Comparison of ENCODE assay signal across 25 cellular contexts in the genomic region with DNA sequence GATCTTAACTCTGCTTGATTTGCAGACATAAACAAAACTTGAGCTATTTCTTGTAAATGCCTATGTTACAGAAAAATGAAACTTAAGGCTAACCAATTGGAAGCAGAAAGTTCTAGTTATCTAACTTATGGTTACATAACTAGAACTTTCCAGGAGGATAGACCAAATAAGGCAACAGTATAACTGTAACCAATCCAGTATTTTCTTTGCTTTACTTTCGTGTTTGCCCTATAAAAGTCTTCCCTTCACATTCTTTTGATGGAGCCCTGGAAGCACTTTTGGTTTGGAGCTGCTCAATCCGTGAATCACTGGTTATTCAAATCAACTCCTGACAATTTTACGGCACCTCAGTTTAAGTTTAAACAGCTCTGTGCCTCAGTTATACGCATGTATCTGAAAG.
DNase-seq lines count a peak whose midpoint lies in the region; ATAC-seq and TF ChIP-seq lines count a peak whose summit lies in the region.
"Had no signal": no experiment of that assay in that cellular context is flagged by ENCODE, and none has a peak within 500 bp of the region (broad histone marks: within the 10 kb centered on the region; RNA-seq: fewer than 3 reads in every experiment).

No MANE protein-coding gene starts in this region.

- no peaks in the 10 kb centered on the region for H3K36me3 Mint-ChIP-seq in natural killer cell treated with Interleukin-12 subunit alpha and Interleukin-12 subunit beta and Interleukin-15 and Interleukin-18, amount 100 ng/mL, for 72 hours

- no peak for TF ChIP-seq POLR2A in vagina (IDR thresholded peaks at IDR 0.05)

- H3K4me1 Mint-ChIP-seq in natural killer cell treated with Interleukin-12 subunit alpha and Interleukin-12 subunit beta and Interleukin-15 and Interleukin-18, amount 100 ng/mL, for 72 hours (ENCODE audit: low read depth in 2 of 2), result no peaks in the 10 kb centered on the region
- H3K4me1 Mint-ChIP-seq: stimulated activated effector memory CD8-positive, alpha-beta T cell treated with anti-CD3 and anti-CD28 coated beads, Interleukin-12 subunit alpha, Interleukin-12 subunit beta, amount 100 ng/mL, for 72 hours; WTC11 had no signal

- H3K27ac ChIP-seq in cardiac muscle cell, result peak overlapping the region; percentile 6
- H3K27ac ChIP-seq in right cardiac atrium (ENCODE audit: low read length), result no peak overlapping the region
- peak overlapping the region; percentile 28 for H3K27ac ChIP-seq in vagina
- no peak overlapping the region for H3K27ac ChIP-seq in Karpas-422 (ENCODE audit: low read length)
- H3K27ac ChIP-seq: A549 had no signal

- ATAC-seq in right cardiac atrium, result no peak
- ATAC-seq in left lobe of liver, result peak; percentile 23
- ATAC-seq in natural killer cell treated with Interleukin-12 subunit alpha and Interleukin-12 subunit beta and Interleukin-15 and Interleukin-18, amount 100 ng/mL, for 72 hours, result no peak
- ATAC-seq: A549; activated CD8-positive, alpha-beta T cell treated with anti-CD3 and anti-CD28 coated beads, Interleukin-2, amount 10 ng/mL, durations not matched to agents 7 days and 5 days; stimulated activated effector memory CD8-positive, alpha-beta T cell treated with anti-CD3 and anti-CD28 coated beads, Interleukin-12 subunit alpha, Interleukin-12 subunit beta, amount 100 ng/mL, for 72 hours; WTC11 had no signal

- no peak overlapping the region for H3K4me2 ChIP-seq in Karpas-422 (ENCODE audit: low read depth, low read length, poor library complexity, severe bottlenecking)
- H3K4me2 ChIP-seq: A549 had no signal

- H3K9ac ChIP-seq in Karpas-422 (ENCODE audit: low read length), result no peak overlapping the region

- no peak overlapping the region for H3K4me3 Mint-ChIP-seq in natural killer cell treated with Interleukin-12 subunit alpha and Interleukin-12 subunit beta and Interleukin-15 and Interleukin-18, amount 100 ng/mL, for 72 hours
- H3K4me3 Mint-ChIP-seq: activated CD8-positive, alpha-beta T cell treated with anti-CD3 and anti-CD28 coated beads, Interleukin-2, amount 10 ng/mL, durations not matched to agents 7 days and 5 days; neural crest cell; stimulated activated effector memory CD8-positive, alpha-beta T cell treated with anti-CD3 and anti-CD28 coated beads, Interleukin-12 subunit alpha, Interleukin-12 subunit beta, amount 100 ng/mL, for 72 hours; WTC11 had no signal

- no peak for DNase-seq in cardiac muscle cell (ENCODE audit: low read depth in 1 of 2, low spot score in 1 of 2)
- no peak for DNase-seq in right cardiac atrium
- DNase-seq in astrocyte of the hippocampus (ENCODE audit: low read depth, low spot score), result peak; percentile 28
- DNase-seq in left lobe of liver (ENCODE audit: low spot score), result no peak
- DNase-seq in vagina (ENCODE audit: extremely low spot score in 2 of 2), result no peak
- DNase-seq in natural killer cell treated with Interleukin-12 subunit alpha and Interleukin-12 subunit beta and Interleukin-15 and Interleukin-18, amount 100 ng/mL, for 72 hours (ENCODE audit: low spot score), result no peak
- no peak for DNase-seq in Karpas-422
- DNase-seq in activated naive CD4-positive, alpha-beta T cell treated with anti-CD3 and anti-CD28 coated beads, Interleukin-2, amount 50 U/mL, for 16 hours, result no peak
- DNase-seq: activated CD8-positive, alpha-beta T cell treated with anti-CD3 and anti-CD28 coated beads, Interleukin-2, amount 10 ng/mL, durations not matched to agents 7 days and 5 days; central memory CD4-positive, alpha-beta T cell; DMS79 treated with DMSO at 0.1 percent for 48 hours; effector CD4-positive, alpha-beta T cell; hippocampal formation; KG1; kidney; NCI-H1105; NCI-H526; retina; stimulated activated CD4-positive, alpha-beta T cell treated with anti-CD3 and anti-CD28 coated beads, Interleukin-15, amount 100 ng/mL, for 24 hours; T-helper 2 cell; trophoblast cell had no signal

- H3K79me2 ChIP-seq in Karpas-422 (ENCODE audit: low read length), result no peaks in the 10 kb centered on the region

- no peaks in the 10 kb centered on the region for H4K20me1 ChIP-seq in Karpas-422 (ENCODE audit: insufficient read depth, low read depth, low read length)

- WGBS in right cardiac atrium, result 75% methylated on average over 4 of the region's 4 CpGs

- H3K4me3 ChIP-seq in cardiac muscle cell (no peak overlapping the region), right cardiac atrium (ENCODE audit: low read length) (no peak overlapping the region), vagina (no peak overlapping the region), Karpas-422 (ENCODE audit: low read length) (no peak overlapping the region)
- H3K4me3 ChIP-seq: A549 had no signal

- H3K27ac Mint-ChIP-seq in natural killer cell treated with Interleukin-12 subunit alpha and Interleukin-12 subunit beta and Interleukin-15 and Interleukin-18, amount 100 ng/mL, for 72 hours, result no peak overlapping the region
- H3K27ac Mint-ChIP-seq: activated CD8-positive, alpha-beta T cell treated with anti-CD3 and anti-CD28 coated beads, Interleukin-2, amount 10 ng/mL, durations not matched to agents 7 days and 5 days; stimulated activated effector memory CD8-positive, alpha-beta T cell treated with anti-CD3 and anti-CD28 coated beads, Interleukin-12 subunit alpha, Interleukin-12 subunit beta, amount 100 ng/mL, for 72 hours; WTC11 had no signal

- H3K9me2 ChIP-seq in Karpas-422 (replicated peaks; ENCODE audit: insufficient read depth, low read length), result no peaks in the 10 kb centered on the region

- intact Hi-C loops in right cardiac atrium (cut with DNase I) (no loop called here), vagina (cut with DNase I) (no loop called here)

- H3K4me1 ChIP-seq in cardiac muscle cell (ENCODE audit: low read depth), result peaks cover 20% of the 10 kb centered on the region
- no peaks in the 10 kb centered on the region for H3K4me1 ChIP-seq in right cardiac atrium (ENCODE audit: control insufficient read depth, insufficient read depth, low read length)
- H3K4me1 ChIP-seq in vagina, result no peaks in the 10 kb centered on the region
- H3K4me1 ChIP-seq in Karpas-422 (ENCODE audit: low read length), result peaks cover 12% of the 10 kb centered on the region
- H3K4me1 ChIP-seq: A549 had no signal

- H3K27me3 Mint-ChIP-seq in natural killer cell treated with Interleukin-12 subunit alpha and Interleukin-12 subunit beta and Interleukin-15 and Interleukin-18, amount 100 ng/mL, for 72 hours, result no peaks in the 10 kb centered on the region

- H3K36me3 ChIP-seq in cardiac muscle cell (no peaks in the 10 kb centered on the region), vagina (peaks cover 0 to under 1% of the 10 kb centered on the region in 2 donors), Karpas-422 (ENCODE audit: insufficient read depth, low read length) (peaks cover 5% of the 10 kb centered on the region; the same call in 1 of the 2 replicates)

- TF ChIP-seq CTCF in cardiac muscle cell (IDR thresholded peaks at IDR 0.05; ENCODE audit: low read depth, low read length), result no peak
- TF ChIP-seq CTCF in vagina (IDR thresholded peaks at IDR 0.05), result no peak

- no peak overlapping the region for H2AFZ ChIP-seq in Karpas-422 (ENCODE audit: low read length)

- H3K9me3 ChIP-seq in cardiac muscle cell (ENCODE audit: low read depth) (no peaks in the 10 kb centered on the region), right cardiac atrium (ENCODE audit: control insufficient read depth, low read length) (no peaks in the 10 kb centered on the region), vagina (no peaks in the 10 kb centered on the region), Karpas-422 (ENCODE audit: low read length) (no peaks in the 10 kb centered on the region)
- H3K9me3 ChIP-seq: A549 had no signal

- H3K27me3 ChIP-seq in cardiac muscle cell (no peaks in the 10 kb centered on the region), right cardiac atrium (ENCODE audit: control insufficient read depth, insufficient read depth) (no peaks in the 10 kb centered on the region), vagina (no peaks in the 10 kb centered on the region), Karpas-422 (ENCODE audit: low read length) (no peaks in the 10 kb centered on the region)

- H3K9me3 Mint-ChIP-seq in natural killer cell treated with Interleukin-12 subunit alpha and Interleukin-12 subunit beta and Interleukin-15 and Interleukin-18, amount 100 ng/mL, for 72 hours, result no peaks in the 10 kb centered on the region
- H3K9me3 Mint-ChIP-seq: neural crest cell; stimulated activated effector memory CD8-positive, alpha-beta T cell treated with anti-CD3 and anti-CD28 coated beads, Interleukin-12 subunit alpha, Interleukin-12 subunit beta, amount 100 ng/mL, for 72 hours; WTC11 had no signal

Comparison
In these comparisons a context has a peak if more than half of its experiments do, and no peak if none do; other contexts are left out.
1. H3K27ac ChIP-seq: peak in cardiac muscle cell (single experiment) and vagina (single experiment); none in right cardiac atrium (single experiment) and Karpas-422 (single experiment).